In the genomic region with DNA sequence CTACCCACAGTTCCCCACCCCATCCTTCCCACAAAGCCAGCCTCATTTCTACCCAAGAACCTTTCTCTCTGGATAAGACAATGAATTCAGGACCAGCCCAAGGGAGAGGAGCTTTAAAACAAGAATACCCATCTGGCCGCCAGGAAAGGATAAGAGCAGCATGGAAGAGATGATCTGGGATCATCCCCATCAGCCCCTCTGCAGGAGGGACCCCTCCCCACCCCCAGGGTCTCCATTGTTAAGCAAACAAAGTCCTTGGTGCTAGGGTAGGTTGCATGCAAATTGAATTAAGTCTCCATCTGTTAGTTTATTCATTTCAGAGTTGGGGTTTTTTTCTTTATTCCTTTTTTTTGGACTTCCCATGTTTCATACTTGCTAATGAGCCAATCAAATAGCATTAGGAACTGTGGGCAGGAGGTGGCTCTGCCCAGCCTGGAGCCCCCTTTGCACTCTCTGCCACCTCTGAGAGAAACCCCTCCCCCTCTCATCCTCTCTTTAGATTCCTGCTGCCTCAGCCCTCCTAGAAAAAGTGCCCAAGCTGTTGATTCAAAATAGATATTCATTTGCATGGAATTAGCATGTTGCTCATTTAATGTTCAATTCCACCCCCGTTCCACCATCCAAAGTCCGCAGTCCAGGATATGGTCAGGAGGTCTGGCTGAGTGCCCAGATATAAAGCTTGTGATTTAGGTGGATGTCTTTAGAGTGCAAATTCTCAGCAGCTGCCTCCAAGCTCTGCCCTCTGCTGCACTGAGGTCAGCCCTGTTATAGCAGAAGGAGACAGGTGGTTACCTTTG, we compare ENCODE assay signal across 14 cellular contexts.
A peak's percentile ranks its signal among the peaks of the same experiment; 100 is the strongest.
DNase-seq lines count a peak whose midpoint lies in the region; ATAC-seq, FAIRE-seq and TF ChIP-seq lines count a peak whose summit lies in the region.
"Had no signal": no experiment of that assay in that cellular context is flagged by ENCODE, and none has a peak within 500 bp of the region (broad histone marks: within the 10 kb centered on the region; RNA-seq: fewer than 3 reads in every experiment).

No MANE protein-coding gene starts in this region.

- ATAC-seq in GM19351 (IDR thresholded peaks at IDR 0.05; ENCODE audit: unreplicated experiment) = no peak
- no peak for ATAC-seq in HG02610 (IDR thresholded peaks at IDR 0.05; ENCODE audit: unreplicated experiment)
- ATAC-seq: activated CD8-positive, alpha-beta T cell treated with anti-CD3 and anti-CD28 coated beads for 36 hours had no signal

- H3K27ac ChIP-seq in kidney (ENCODE audit: low read depth in 2 of 2, low read length in 2 of 2) = no peak overlapping the region
- H3K27ac ChIP-seq: C4-2B, RWPE1, thoracic aorta had no signal

- no peaks in the 10 kb centered on the region for H3K9me3 ChIP-seq in kidney (ENCODE audit: control insufficient read depth in 1 of 2, low read length in 2 of 2)
- H3K9me3 ChIP-seq: thoracic aorta had no signal

- intact Hi-C loops in kidney (cut with DNase I) = no loop called here

- TF ChIP-seq CTCF in kidney (IDR thresholded peaks at IDR 0.05; ENCODE audit: borderline replicate concordance, extremely low read depth, insufficient read depth) = no peak

- DNase-seq in ELF-1 (ENCODE audit: low read depth, low spot score) = peak; percentile 67
- DNase-seq in NCI-H1105 (lab: John Stamatoyannopoulos, UW) = peak; percentile 20
- peak; percentile 23 for DNase-seq in SHP77 treated with DMSO at 0.1 percent for 48 hours (lab: John Stamatoyannopoulos, UW)
- no peak for DNase-seq in kidney
- no peak for DNase-seq in NCI-H187 treated with DMSO at 0.1 percent for 48 hours (lab: John Stamatoyannopoulos, UW)
- no peak for DNase-seq in dedifferentiated amniotic fluid mesenchymal stem cell (ENCODE audit: extremely low spot score)
- DNase-seq: activated CD8-positive, alpha-beta T cell treated with anti-CD3 and anti-CD28 coated beads for 36 hours; activated effector memory CD4-positive, alpha-beta T cell treated with Interleukin-2 at 50 U/mL for 16 hours; NCI-H1694 treated with DMSO at 0.1 percent for 48 hours had no signal

- no peak overlapping the region for H3K9ac ChIP-seq in kidney (ENCODE audit: low read length in 2 of 2)

- FAIRE-seq in kidney (lab: Jason Lieb, UNC) = peak; percentile 42

- H3K4me3 ChIP-seq in kidney (ENCODE audit: low read length in 2 of 2) = no peak overlapping the region
- H3K4me3 ChIP-seq: thoracic aorta had no signal

- H3K36me3 ChIP-seq in kidney (ENCODE audit: control insufficient read depth in 1 of 2, insufficient read depth in 2 of 2, low read length in 2 of 2) = no peaks in the 10 kb centered on the region
- H3K36me3 ChIP-seq: thoracic aorta had no signal

- no peaks in the 10 kb centered on the region for H3K4me1 ChIP-seq in kidney (ENCODE audit: control insufficient read depth in 1 of 2, insufficient read depth in 1 of 2, low read depth in 1 of 2, low read length in 2 of 2)

Comparison
In these comparisons a context has a peak if more than half of its experiments do, and no peak if none do; other contexts are left out.
1. DNase-seq: peak in ELF-1 (single experiment), NCI-H1105 (single experiment) and SHP77 treated with DMSO at 0.1 percent for 48 hours (single experiment); none in kidney (single experiment), NCI-H187 treated with DMSO at 0.1 percent for 48 hours (single experiment) and dedifferentiated amniotic fluid mesenchymal stem cell (single experiment).